11 cellular contexts compared by ENCODE assay signal in genomic region chr10:121956111-121957061, GRCh38. TPM values are rescaled to one million over a fixed set of nuclear protein-coding genes. Genes with fewer than 3 reads are reported as not detected.
DNase-seq lines count a peak whose midpoint lies in the region; TF ChIP-seq lines count a peak whose summit lies in the region.
"Had no signal": no experiment of that assay in that cellular context is flagged by ENCODE, and none has a peak within 500 bp of the region (broad histone marks: within the 10 kb centered on the region; RNA-seq: fewer than 3 reads in every experiment).

No MANE protein-coding gene starts in this region.

- H3K9me3 ChIP-seq in mesenchymal stem cell (ENCODE audit: control insufficient read depth, low read length) (no peaks in the 10 kb centered on the region), esophagus squamous epithelium (no peaks in the 10 kb centered on the region)

- H3K4me1 Mint-ChIP-seq in Calu3 (ENCODE audit: low read depth, unreplicated experiment), result no peaks in the 10 kb centered on the region
- H3K4me1 Mint-ChIP-seq: activated CD8-positive, alpha-beta memory T cell treated with anti-CD3 and anti-CD28 coated beads, Interleukin-2, amount 10 ng/mL, durations not matched to agents 7 days and 5 days had no signal

- no peak overlapping the region for H2BK5ac ChIP-seq in mesenchymal stem cell (ENCODE audit: low read depth, low read length, poor library complexity, severe bottlenecking)

- H2AK5ac ChIP-seq in mesenchymal stem cell (ENCODE audit: low read length, severe bottlenecking), result no peak overlapping the region

- peaks cover 4% of the 10 kb centered on the region for H3K36me3 ChIP-seq in brain microvascular endothelial cell (replicated peaks)
- H3K36me3 ChIP-seq in mesenchymal stem cell (ENCODE audit: control insufficient read depth in 1 of 2, insufficient read depth in 2 of 2, low read depth in 1 of 2, low read length in 2 of 2), result peaks cover 3 to 32% of the 10 kb centered on the region in 2 experiments
- H3K36me3 ChIP-seq in esophagus squamous epithelium, result peaks cover 0 to 83% (median 3%) of the 10 kb centered on the region in 3 donors

- no peaks in the 10 kb centered on the region for H3K27me3 Mint-ChIP-seq in Calu3 (ENCODE audit: unreplicated experiment)
- H3K27me3 Mint-ChIP-seq: activated CD8-positive, alpha-beta memory T cell treated with anti-CD3 and anti-CD28 coated beads, Interleukin-2, amount 10 ng/mL, durations not matched to agents 7 days and 5 days had no signal

- H3K23ac ChIP-seq in mesenchymal stem cell (ENCODE audit: low read length in 2 of 2), result no peak overlapping the region

- H3K27me3 ChIP-seq in brain microvascular endothelial cell (replicated peaks), result no peaks in the 10 kb centered on the region
- H3K27me3 ChIP-seq in mesenchymal stem cell (ENCODE audit: control insufficient read depth in 1 of 2, insufficient read depth in 1 of 2, low read length in 2 of 2), result no peaks in the 10 kb centered on the region
- no peaks in the 10 kb centered on the region for H3K27me3 ChIP-seq in esophagus squamous epithelium

- BruUV-seq in Calu3 (replicated peaks; lab: Mats Ljungman, UMichigan), result no TSS peak

- peaks cover 2% of the 10 kb centered on the region for H3K4me1 ChIP-seq in mesenchymal stem cell (ENCODE audit: control insufficient read depth, insufficient read depth, low read depth, low read length)
- H3K4me1 ChIP-seq in esophagus squamous epithelium, result peaks cover 0 to 7% (median 0%) of the 10 kb centered on the region in 3 donors

- no peaks in the 10 kb centered on the region for H3K9me3 Mint-ChIP-seq in Calu3 (ENCODE audit: low read depth, unreplicated experiment)

- peak overlapping the region in 1 of 2 experiments; percentile 32 for H3K14ac ChIP-seq in mesenchymal stem cell (ENCODE audit: low read length in 2 of 2)

- H4K8ac ChIP-seq in mesenchymal stem cell (ENCODE audit: low read length), result peak overlapping the region; percentile 19

- H3K36me3 Mint-ChIP-seq in Calu3 (ENCODE audit: insufficient read depth, unreplicated experiment), result peaks cover 8% of the 10 kb centered on the region

- no peak overlapping the region for H2BK120ac ChIP-seq in mesenchymal stem cell (ENCODE audit: low read depth, low read length)

- TF ChIP-seq CTCF in Calu3 (IDR thresholded peaks at IDR 0.05; ENCODE audit: unreplicated experiment) (no peak), brain microvascular endothelial cell (IDR thresholded peaks at IDR 0.05; ENCODE audit: low read depth, low read length, missing control alignments) (no peak), GM20000 (IDR thresholded peaks at IDR 0.05; ENCODE audit: extremely low read depth, missing control alignments) (no peak), esophagus squamous epithelium (IDR thresholded peaks at IDR 0.05) (no peak)

- H4K91ac ChIP-seq in mesenchymal stem cell (ENCODE audit: low read length), result no peak overlapping the region

- 81% methylated on average over 7 of the region's 7 CpGs for WGBS in mesenchymal stem cell
- 58 to 62% methylated on average over 7 of the region's 7 CpGs for WGBS in esophagus squamous epithelium, 2 donors

- H3K4me3 ChIP-seq in brain microvascular endothelial cell (ENCODE audit: low read depth, low read length), result no peak overlapping the region
- no peak overlapping the region for H3K4me3 ChIP-seq in mesenchymal stem cell (ENCODE audit: insufficient read depth in 1 of 2, low read depth in 1 of 2, low read length in 2 of 2)
- no peak overlapping the region for H3K4me3 ChIP-seq in esophagus squamous epithelium

- intact Hi-C loops in Calu3 (cut with micrococcal nuclease; ENCODE audit: unreplicated experiment), result no loop called here
- intact Hi-C loops in esophagus squamous epithelium (cut with DNase I), result no loop called here

- no peak overlapping the region for H3K9ac ChIP-seq in mesenchymal stem cell (ENCODE audit: low read length)

- DNase-seq in Calu3 (no peak), HT1080 (ENCODE audit: low read depth) (peak; percentile 87), brain microvascular endothelial cell (peak; percentile 43), mesenchymal stem cell (no peak), DMS153 (lab: John Stamatoyannopoulos, UW) (no peak), GM20000 (ENCODE audit: low spot score) (no peak), esophagus squamous epithelium (lab: John Stamatoyannopoulos, UW) (no peak)
- DNase-seq: activated CD8-positive, alpha-beta memory T cell treated with anti-CD3 and anti-CD28 coated beads, Interleukin-2, amount 10 ng/mL, durations not matched to agents 7 days and 5 days; NCI-H510A treated with DMSO at 0.1 percent for 48 hours; RPMI8226; substantia nigra had no signal

- no peak overlapping the region for H3K4me2 ChIP-seq in mesenchymal stem cell (ENCODE audit: low read length, poor library complexity, severe bottlenecking)

- no peaks in the 10 kb centered on the region for H3K79me1 ChIP-seq in mesenchymal stem cell (replicated peaks; ENCODE audit: low read length, poor library complexity, severe bottlenecking)

- H3K27ac Mint-ChIP-seq in Calu3 (ENCODE audit: unreplicated experiment), result peak overlapping the region; percentile 44
- H3K27ac Mint-ChIP-seq: activated CD8-positive, alpha-beta memory T cell treated with anti-CD3 and anti-CD28 coated beads, Interleukin-2, amount 10 ng/mL, durations not matched to agents 7 days and 5 days had no signal

- CTCF ChIA-PET in Calu3 (lab: Charles Lee), result interaction anchor here (0.8 kb wide), 1 partner anchor 25 kb away, joined by 3 read pairs; no protein-coding TSS in a partner anchor

- no peak overlapping the region for H3K4me3 Mint-ChIP-seq in Calu3 (ENCODE audit: low read depth, unreplicated experiment)
- H3K4me3 Mint-ChIP-seq: activated CD8-positive, alpha-beta memory T cell treated with anti-CD3 and anti-CD28 coated beads, Interleukin-2, amount 10 ng/mL, durations not matched to agents 7 days and 5 days had no signal

- H3K4ac ChIP-seq in mesenchymal stem cell (ENCODE audit: low read depth in 1 of 2, low read length in 2 of 2), result no peak overlapping the region

- no peak overlapping the region for H2AFZ ChIP-seq in mesenchymal stem cell (ENCODE audit: low read depth, low read length)

- H3K18ac ChIP-seq in mesenchymal stem cell (ENCODE audit: low read depth in 1 of 2, low read length in 2 of 2), result no peak overlapping the region

- TF ChIP-seq POLR2A in esophagus squamous epithelium (IDR thresholded peaks at IDR 0.05), result no peak

- H2BK12ac ChIP-seq in mesenchymal stem cell (ENCODE audit: low read length in 2 of 2), result no peak overlapping the region

- H2BK15ac ChIP-seq in mesenchymal stem cell (ENCODE audit: low read depth, poor library complexity, severe bottlenecking), result no peak overlapping the region

- in situ Hi-C loops in brain microvascular endothelial cell (cut with HindIII; ENCODE audit: low pct_ligation_motif_present, low sequenced_read_pairs), result no loop called here

- no peak overlapping the region for H3K27ac ChIP-seq in brain microvascular endothelial cell
- no peak overlapping the region for H3K27ac ChIP-seq in mesenchymal stem cell (ENCODE audit: low read length, poor library complexity, severe bottlenecking)
- H3K27ac ChIP-seq in esophagus squamous epithelium, result no peak overlapping the region

RNA-seq across cellular contexts. Expression of gene NSMCE4A, which starts 18.6 kb away (rescaled TPM):
- 28.8 and 33.3 TPM in 2 replicates for total RNA-seq in Calu3 (2022)
- total RNA-seq in HT1080 (2014; rRNA removed; shearing (Covaris generic)), result 75.6 and 78.4 TPM in 2 replicates
- polyA plus RNA-seq in HT1080 (2015; cell fraction: cytosol; rRNA removed), result 71.9 and 76.3 TPM in 2 replicates
- 175 and 184 TPM in 2 replicates for polyA plus RNA-seq in HT1080 (2015; cell fraction: nucleus; rRNA removed)
- polyA plus RNA-seq in mesenchymal stem cell (2013, experiment 1 of 2), result 20.6 TPM
- polyA plus RNA-seq in mesenchymal stem cell (2013, experiment 2 of 2), result 20.8 TPM
- 10 to 100 TPM; 37.0 to 83.2 (median 41.5) TPM for total RNA-seq in esophagus squamous epithelium

RNA-seq across cellular contexts. Expression of gene ATE1, which starts 28.6 kb away (rescaled TPM):
- total RNA-seq in Calu3 (2022), result 17.3 and 18.7 TPM in 2 replicates
- 22.2 and 25.8 TPM in 2 replicates for total RNA-seq in HT1080 (2014; rRNA removed; shearing (Covaris generic))
- 20.5 and 24.7 TPM in 2 replicates for polyA plus RNA-seq in HT1080 (2015; cell fraction: cytosol; rRNA removed)
- polyA plus RNA-seq in HT1080 (2015; cell fraction: nucleus; rRNA removed), result 17.8 and 19.7 TPM in 2 replicates
- polyA plus RNA-seq in mesenchymal stem cell (2013, experiment 1 of 2), result 10.7 TPM
- 11.5 TPM for polyA plus RNA-seq in mesenchymal stem cell (2013, experiment 2 of 2)
- total RNA-seq in esophagus squamous epithelium, result 10 to 100 TPM; 15.5 to 29.8 (median 22.6) TPM

RNA-seq across cellular contexts. Expression of gene TACC2, which starts 32.6 kb away (rescaled TPM):
- 24.4 and 26.5 TPM in 2 replicates for total RNA-seq in Calu3 (2022)
- 13.3 and 20.3 TPM in 2 replicates for total RNA-seq in HT1080 (2014; rRNA removed; shearing (Covaris generic))
- 21.1 and 27.4 TPM in 2 replicates for polyA plus RNA-seq in HT1080 (2015; cell fraction: cytosol; rRNA removed)
- polyA plus RNA-seq in HT1080 (2015; cell fraction: nucleus; rRNA removed), result 23.7 and 28.0 TPM in 2 replicates
- 32.5 TPM for polyA plus RNA-seq in mesenchymal stem cell (2013, experiment 1 of 2)
- 32.0 TPM for polyA plus RNA-seq in mesenchymal stem cell (2013, experiment 2 of 2)
- 100 to 1,000 TPM in 1 of 4 donors, 10 to 100 TPM in 3; 46.5 to 106 (median 71.6) TPM for total RNA-seq in esophagus squamous epithelium
- total RNA-seq: activated CD8-positive, alpha-beta memory T cell treated with anti-CD3 and anti-CD28 coated beads, Interleukin-2, amount 10 ng/mL, durations not matched to agents 7 days and 5 days had no signal

Comparison
In these comparisons a context has a peak if more than half of its experiments do, and no peak if none do; other contexts are left out.
1. DNase-seq: peak in HT1080 (single experiment) and brain microvascular endothelial cell (single experiment); none in Calu3 (single experiment), mesenchymal stem cell (single experiment), DMS153 (single experiment), GM20000 (single experiment) and esophagus squamous epithelium (single experiment).